In the genomic region with DNA sequence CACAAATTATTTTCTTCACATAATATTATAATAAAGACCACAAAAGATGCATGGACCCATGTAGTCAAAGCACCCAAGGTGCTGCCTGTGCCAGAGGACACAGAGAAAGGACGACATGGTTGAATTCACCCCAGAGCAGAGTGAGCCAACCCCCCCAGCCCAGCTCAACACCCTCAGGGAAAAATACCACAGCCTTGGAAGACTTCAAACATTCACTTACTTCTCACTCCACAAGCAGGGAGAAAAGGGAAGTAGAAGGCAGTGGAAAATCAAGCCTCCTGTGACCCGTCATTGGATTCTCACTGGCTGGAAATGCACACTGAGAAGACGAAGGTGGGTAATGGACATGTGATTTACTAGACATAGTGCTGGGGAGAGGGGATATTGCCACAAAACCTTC, we compare ENCODE assay signal across 24 cellular contexts.
"Had no signal": no experiment of that assay in that cellular context is flagged by ENCODE, and none has a peak within 500 bp of the region (broad histone marks: within the 10 kb centered on the region; RNA-seq: fewer than 3 reads in every experiment).

No MANE protein-coding gene starts in this region.

- H3K27ac ChIP-seq: ascending aorta, breast epithelium, coronary artery, dorsolateral prefrontal cortex had no signal

- H3K9me3 ChIP-seq: ascending aorta, breast epithelium had no signal

- DNase-seq: activated CD4-positive, alpha-beta memory T cell treated with anti-CD3 and anti-CD28 coated beads for 36 hours; activated CD4-positive, alpha-beta T cell treated with anti-CD3 and anti-CD28 coated beads for 36 hours; activated CD4-positive, alpha-beta T cell treated with anti-CD3 and anti-CD28 coated beads, Interleukin-2, amount 10 ng/mL, durations not matched to agents 24 days and 14 days; activated CD4-positive, CD25-positive, alpha-beta regulatory T cell; activated CD4-positive, CD25-positive, alpha-beta regulatory T cell treated with anti-CD3 and anti-CD28 coated beads, Interleukin-2, amount 50 U/mL, for 72 hours; activated CD8-positive, alpha-beta memory T cell treated with anti-CD3 and anti-CD28 coated beads, Interleukin-2, amount 50 U/mL, for 48 hours; activated CD8-positive, alpha-beta T cell treated with anti-CD3 and anti-CD28 coated beads, Interleukin-2, amount 10 ng/mL, durations not matched to agents 7 days and 5 days; activated gamma-delta T cell; activated naive CD4-positive, alpha-beta T cell; activated naive CD4-positive, alpha-beta T cell treated with anti-CD3 and anti-CD28 coated beads, Interleukin-2, amount 10 ng/mL, durations not matched to agents 7 days and 5 days; activated naive CD8-positive, alpha-beta T cell treated with anti-CD3 and anti-CD28 coated beads, Interleukin-2, amount 10 ng/mL, durations not matched to agents 7 days and 5 days; activated T-cell treated with anti-CD3 and anti-CD28 coated beads for 4 hours; activated T-cell treated with anti-CD3 and anti-CD28 coated beads, Interleukin-2, amount 50 U/mL, for 24 hours; activated T-cell treated with anti-CD3 and anti-CD28 coated beads, Interleukin-2, amount 50 U/mL, for 72 hours; dorsolateral prefrontal cortex; effector memory CD4-positive, alpha-beta T cell; endodermal cell; foreskin fibroblast; T-helper 2 cell had no signal

- H3K4me1 ChIP-seq: ascending aorta, breast epithelium had no signal

- H3K27me3 ChIP-seq: ascending aorta, breast epithelium, dorsolateral prefrontal cortex had no signal

- ATAC-seq: activated CD4-positive, alpha-beta T cell treated with anti-CD3 and anti-CD28 coated beads for 36 hours; activated CD8-positive, alpha-beta T cell treated with anti-CD3 and anti-CD28 coated beads, Interleukin-2, amount 10 ng/mL, durations not matched to agents 7 days and 5 days; activated naive CD4-positive, alpha-beta T cell treated with anti-CD3 and anti-CD28 coated beads, Interleukin-2, amount 50 U/mL, for 72 hours; activated T-cell treated with anti-CD3 and anti-CD28 coated beads, Interleukin-2, amount 50 U/mL, for 72 hours; esophagus mucosa had no signal

- H3K36me3 ChIP-seq: ascending aorta, breast epithelium had no signal

- H3K4me3 ChIP-seq: ascending aorta, breast epithelium, coronary artery, dorsolateral prefrontal cortex had no signal
